Comparison of ENCODE assay signal across 1 cellular context in genomic region chr10:132438091-132439024, GRCh38.
TF ChIP-seq lines count a peak whose summit lies in the region.

No MANE protein-coding gene starts in this region.

TF ChIP-seq in HepG2, 621 proteins besides CTCF, POLR2A, EP300 and RAD21 (continued from another document):
- TF ChIP-seq, protein P1, sequence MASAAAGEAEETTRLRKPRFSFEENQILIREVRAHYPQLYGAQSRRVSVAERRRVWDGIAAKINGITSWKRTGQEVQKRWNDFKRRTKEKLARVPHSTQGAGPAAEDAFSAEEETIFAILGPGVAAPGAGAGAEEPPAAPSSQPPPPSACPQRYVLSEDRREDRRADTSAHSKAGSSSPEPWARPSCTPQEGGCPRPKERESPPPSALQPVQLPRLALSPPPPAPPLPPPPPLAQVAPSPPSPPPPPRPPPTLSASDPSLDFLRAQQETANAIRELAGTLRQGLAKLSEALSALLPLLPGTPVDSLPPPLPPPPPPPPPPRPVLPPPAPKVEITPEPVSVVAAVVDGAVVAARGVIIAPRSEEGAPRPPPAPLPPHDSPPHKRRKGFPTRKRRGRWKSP (CRISPR knock-in tag; IDR thresholded peaks at IDR 0.05), result no peak
- TF ChIP-seq, protein P2, sequence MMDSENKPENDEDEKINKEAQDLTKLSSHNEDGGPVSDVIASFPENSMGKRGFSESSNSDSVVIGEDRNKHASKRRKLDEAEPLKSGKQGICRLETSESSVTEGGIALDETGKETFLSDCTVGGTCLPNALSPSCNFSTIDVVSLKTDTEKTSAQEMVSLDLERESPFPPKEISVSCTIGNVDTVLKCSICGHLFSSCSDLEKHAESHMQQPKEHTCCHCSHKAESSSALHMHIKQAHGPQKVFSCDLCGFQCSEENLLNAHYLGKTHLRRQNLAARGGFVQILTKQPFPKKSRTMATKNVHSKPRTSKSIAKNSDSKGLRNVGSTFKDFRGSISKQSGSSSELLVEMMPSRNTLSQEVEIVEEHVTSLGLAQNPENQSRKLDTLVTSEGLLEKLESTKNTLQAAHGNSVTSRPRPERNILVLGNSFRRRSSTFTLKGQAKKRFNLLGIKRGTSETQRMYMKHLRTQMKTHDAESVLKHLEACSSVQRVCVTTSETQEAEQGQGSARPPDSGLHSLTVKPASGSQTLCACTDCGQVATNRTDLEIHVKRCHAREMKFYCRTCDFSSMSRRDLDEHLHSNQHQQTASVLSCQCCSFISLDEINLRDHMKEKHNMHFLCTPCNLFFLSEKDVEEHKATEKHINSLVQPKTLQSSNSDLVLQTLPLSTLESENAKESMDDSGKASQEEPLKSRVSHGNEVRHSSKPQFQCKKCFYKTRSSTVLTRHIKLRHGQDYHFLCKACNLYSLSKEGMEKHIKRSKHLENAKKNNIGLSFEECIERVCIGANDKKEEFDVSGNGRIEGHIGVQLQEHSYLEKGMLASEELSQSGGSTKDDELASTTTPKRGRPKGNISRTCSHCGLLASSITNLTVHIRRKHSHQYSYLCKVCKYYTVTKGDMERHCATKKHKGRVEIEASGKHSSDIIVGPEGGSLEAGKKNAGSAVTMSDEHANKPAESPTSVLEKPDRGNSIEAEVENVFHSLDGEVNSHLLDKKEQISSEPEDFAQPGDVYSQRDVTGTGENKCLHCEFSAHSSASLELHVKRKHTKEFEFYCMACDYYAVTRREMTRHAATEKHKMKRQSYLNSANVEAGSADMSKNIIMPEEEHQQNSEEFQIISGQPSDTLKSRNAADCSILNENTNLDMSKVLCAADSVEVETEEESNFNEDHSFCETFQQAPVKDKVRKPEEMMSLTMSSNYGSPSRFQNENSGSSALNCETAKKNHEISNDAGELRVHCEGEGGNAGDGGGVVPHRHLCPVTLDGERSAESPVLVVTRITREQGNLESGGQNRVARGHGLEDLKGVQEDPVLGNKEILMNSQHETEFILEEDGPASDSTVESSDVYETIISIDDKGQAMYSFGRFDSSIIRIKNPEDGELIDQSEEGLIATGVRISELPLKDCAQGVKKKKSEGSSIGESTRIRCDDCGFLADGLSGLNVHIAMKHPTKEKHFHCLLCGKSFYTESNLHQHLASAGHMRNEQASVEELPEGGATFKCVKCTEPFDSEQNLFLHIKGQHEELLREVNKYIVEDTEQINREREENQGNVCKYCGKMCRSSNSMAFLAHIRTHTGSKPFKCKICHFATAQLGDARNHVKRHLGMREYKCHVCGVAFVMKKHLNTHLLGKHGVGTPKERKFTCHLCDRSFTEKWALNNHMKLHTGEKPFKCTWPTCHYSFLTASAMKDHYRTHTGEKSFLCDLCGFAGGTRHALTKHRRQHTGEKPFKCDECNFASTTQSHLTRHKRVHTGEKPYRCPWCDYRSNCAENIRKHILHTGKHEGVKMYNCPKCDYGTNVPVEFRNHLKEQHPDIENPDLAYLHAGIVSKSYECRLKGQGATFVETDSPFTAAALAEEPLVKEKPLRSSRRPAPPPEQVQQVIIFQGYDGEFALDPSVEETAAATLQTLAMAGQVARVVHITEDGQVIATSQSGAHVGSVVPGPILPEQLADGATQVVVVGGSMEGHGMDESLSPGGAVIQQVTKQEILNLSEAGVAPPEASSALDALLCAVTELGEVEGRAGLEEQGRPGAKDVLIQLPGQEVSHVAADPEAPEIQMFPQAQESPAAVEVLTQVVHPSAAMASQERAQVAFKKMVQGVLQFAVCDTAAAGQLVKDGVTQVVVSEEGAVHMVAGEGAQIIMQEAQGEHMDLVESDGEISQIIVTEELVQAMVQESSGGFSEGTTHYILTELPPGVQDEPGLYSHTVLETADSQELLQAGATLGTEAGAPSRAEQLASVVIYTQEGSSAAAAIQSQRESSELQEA (CRISPR knock-in tag; IDR thresholded peaks at IDR 0.05; ENCODE audit: not compliant biosample characterization), result no peak
- no peak for TF ChIP-seq FOSL2 (CRISPR knock-in tag; IDR thresholded peaks at IDR 0.05)
- TF ChIP-seq SIN3B (IDR thresholded peaks at IDR 0.05; ENCODE audit: low read length), result no peak
